ENCODE assay signal across 8 cellular contexts in genomic region chr16:1825864-1826690, GRCh38. TPM values are rescaled to one million over a fixed set of nuclear protein-coding genes. Genes with fewer than 3 reads are reported as not detected.
A peak's percentile ranks its signal among the peaks of the same experiment; 100 is the strongest.
DNase-seq lines count a peak whose midpoint lies in the region; ATAC-seq and TF ChIP-seq lines count a peak whose summit lies in the region.

No MANE protein-coding gene starts in this region.

- TF ChIP-seq RAD21 in HCT116 (IDR thresholded peaks at IDR 0.05; ENCODE audit: low read depth): no peak

- ATAC-seq in HCT116 (peak; percentile 74), mucosa of descending colon (peak; percentile 55)
- ATAC-seq in effector memory CD8-positive, alpha-beta T cell (replicated peaks): peak; percentile 75

- RAD21 ChIA-PET in HCT116 (lab: Charles Lee; ENCODE audit: low non-redundant PET in 1 of 2, low total read pairs in 2 of 2, uncharacterized antibody in 2 of 2, unreplicated experiment in 2 of 2): no interaction called here

- POLR2A ChIA-PET in HCT116 (lab: Charles Lee): interaction anchor here (1.1 to 1.6 kb wide), 2 partner anchors 44 to 139 kb away, joined by 3 to 6 read pairs; partner anchors contain the start of genes NUBP2, RPS2 and SPSB3

- CTCF ChIA-PET in HCT116 (lab: Charles Lee): interaction anchor here (1.2 to 1.7 kb wide), 2 partner anchors 13 to 53 kb away, joined by 3 to 4 read pairs; partner anchors contain the start of genes EME2 and MRPS34

- H3K4me3 ChIP-seq in HCT116 (replicated peaks in 1 of 2; ENCODE audit: low read depth in 1 of 2, low read length in 2 of 2): peak overlapping the region; percentile 90 to 98
- peak overlapping the region; percentile 43 for H3K4me3 ChIP-seq in MG63
- H3K4me3 ChIP-seq in mucosa of descending colon: peak overlapping the region; percentile 60

- TF ChIP-seq CTCF in HCT116 (IDR thresholded peaks at IDR 0.05 in 2 of 3, conservative IDR thresholded peaks at IDR 0.05 in 1 of 3; ENCODE audit: borderline replicate concordance in 1 of 3, insufficient read depth in 1 of 3, low read depth in 2 of 3, low read length in 2 of 3): no peak
- no peak for TF ChIP-seq CTCF in mucosa of descending colon (IDR thresholded peaks at IDR 0.05)

- intact Hi-C loops in HCT116 (cut with micrococcal nuclease) (loop anchor here (2.0 kb wide), 1 partner anchor 43 kb away; the partner anchor contains the start of genes NUBP2 and SPSB3), mucosa of descending colon (cut with DNase I, micrococcal nuclease) (no loop called here)

- H3K27ac Mint-ChIP-seq in effector memory CD8-positive, alpha-beta T cell: peak overlapping the region; percentile 88 to 92

- H3K27me3 Mint-ChIP-seq in effector memory CD8-positive, alpha-beta T cell: no peaks in the 10 kb centered on the region

- H3K9me3 Mint-ChIP-seq in effector memory CD8-positive, alpha-beta T cell: no peaks in the 10 kb centered on the region

- peaks cover 19 to 30% of the 10 kb centered on the region in 2 donors for H3K4me1 Mint-ChIP-seq in effector memory CD8-positive, alpha-beta T cell (ENCODE audit: low read depth in 2 of 2)

- peaks cover 5% of the 10 kb centered on the region; the same call in 1 of the 2 replicates for H4K20me1 ChIP-seq in HCT116 (ENCODE audit: insufficient read depth)

- TF ChIP-seq POLR2A in HCT116 (IDR thresholded peaks at IDR 0.05; ENCODE audit: borderline replicate concordance, extremely low read depth, insufficient read depth, insufficient read length): no peak

- H3K36me3 ChIP-seq in HCT116 (ENCODE audit: control insufficient read depth in 1 of 2, insufficient read depth in 2 of 2, low read length in 2 of 2) (0 out of 4 replicates have a peak, but pooled peaks cover 0 to 7% of the 10 kb centered on the region in 2 experiments), MG63 (peaks cover 25% of the 10 kb centered on the region), mucosa of descending colon (ENCODE audit: low read depth) (peaks cover 5% of the 10 kb centered on the region)

- peak overlapping the region; percentile 73 for H3K4me2 ChIP-seq in HCT116 (ENCODE audit: low read length)

- no peak overlapping the region for H2AFZ ChIP-seq in HCT116 (ENCODE audit: low read depth, low read length, poor library complexity, severe bottlenecking)

- H3K27me3 ChIP-seq in HCT116 (ENCODE audit: insufficient read depth, low read length) (no peaks in the 10 kb centered on the region), MG63 (no peaks in the 10 kb centered on the region)

- DNase-seq in NCI-H1436 (lab: John Stamatoyannopoulos, UW) (peak; percentile 56), NCI-H1436 treated with DMSO at 0.1 percent for 48 hours (lab: John Stamatoyannopoulos, UW) (no peak), HCT116 (ENCODE audit: low read depth, low spot score) (no peak), MG63 (peak; percentile 14), mucosa of descending colon (peak; percentile 63 to 80 (median 76))
- peak; percentile 10 to 55 for DNase-seq in activated CD4-positive, alpha-beta T cell treated with anti-CD3 and anti-CD28 coated beads, Interleukin-2, amount 50 U/mL, for 24 hours (ENCODE audit: low read depth in 1 of 2, low spot score in 1 of 2)
- peak; percentile 44 to 67 (median 57) for DNase-seq in effector memory CD8-positive, alpha-beta T cell
- DNase-seq in stimulated activated CD8-positive, alpha-beta memory T cell treated with anti-CD3 and anti-CD28 coated beads, Interleukin-4, amount 100 ng/mL, for 48 hours: peak; percentile 73

- peaks cover 22% of the 10 kb centered on the region for H3K36me3 Mint-ChIP-seq in effector memory CD8-positive, alpha-beta T cell (ENCODE audit: insufficient read depth)

- H3K4me3 Mint-ChIP-seq in effector memory CD8-positive, alpha-beta T cell: peak overlapping the region; percentile 86 to 89

- H3K27ac ChIP-seq in HCT116 (ENCODE audit: low read depth, low read length): peak overlapping the region; percentile 80

- H3K9me3 ChIP-seq in HCT116 (ENCODE audit: control insufficient read depth in 1 of 2, insufficient read depth in 1 of 2, low read depth in 1 of 2, low read length in 2 of 2) (no peaks in the 10 kb centered on the region), MG63 (no peaks in the 10 kb centered on the region), mucosa of descending colon (no peaks in the 10 kb centered on the region)

- peaks cover 33% of the 10 kb centered on the region for H3K79me2 ChIP-seq in HCT116 (ENCODE audit: insufficient read depth, low read length)

- peak overlapping the region; percentile 69 for H3K9ac ChIP-seq in HCT116 (ENCODE audit: low read length)

- BruUV-seq in HCT116 (replicated peaks; lab: Mats Ljungman, UMichigan): no TSS peak

- peaks cover 14 to 17% of the 10 kb centered on the region in 2 experiments for H3K4me1 ChIP-seq in HCT116 (ENCODE audit: control insufficient read depth in 1 of 2, insufficient read depth in 2 of 2, low read length in 2 of 2)
- peaks cover 35% of the 10 kb centered on the region for H3K4me1 ChIP-seq in mucosa of descending colon (ENCODE audit: low read depth)

- H3K9me2 ChIP-seq in HCT116 (ENCODE audit: insufficient read depth): no peaks in the 10 kb centered on the region

TF ChIP-seq in HCT116, 20 proteins besides CTCF, POLR2A, EP300 and RAD21:
- TF ChIP-seq POLR2AphosphoS5 (IDR thresholded peaks at IDR 0.05; ENCODE audit: low read depth, low read length) (0 out of 2 replicates have a peak, but pooled peaks have one; percentile 3), SP1 (IDR thresholded peaks at IDR 0.05; ENCODE audit: low read depth) (no peak), ZNF274 (IDR thresholded peaks at IDR 0.05; ENCODE audit: low read depth, low read length) (no peak), ZFX (IDR thresholded peaks at IDR 0.05) (peak; percentile 87), SIN3A (IDR thresholded peaks at IDR 0.05; ENCODE audit: low read depth) (0 out of 2 replicates have a peak, but pooled peaks have one; percentile 23)
TF ChIP-seq in HCT116: peak in this region for 3.

RNA-seq across cellular contexts. Expression of gene HAGH, which starts 0.5 kb away (rescaled TPM):
- total RNA-seq in HCT116 (2021; ENCODE audit: unreplicated experiment) (39.1 TPM), mucosa of descending colon (10 to 100 TPM; 63.4 to 94.8 (median 68.0) TPM)
- polyA plus RNA-seq in HCT116 (2012): 67.6 and 75.7 TPM in 2 replicates
- 120 and 186 TPM in 2 replicates for total RNA-seq in MG63 (2014; rRNA removed; shearing (Covaris generic); ENCODE audit: low replicate concordance)

RNA-seq across cellular contexts. Expression of gene FAHD1, which starts 0.9 kb away (rescaled TPM):
- 25.8 TPM for total RNA-seq in HCT116 (2021; ENCODE audit: unreplicated experiment)
- polyA plus RNA-seq in HCT116 (2012): 22.7 and 27.1 TPM in 2 replicates
- 33.4 and 35.4 TPM in 2 replicates for total RNA-seq in MG63 (2014; rRNA removed; shearing (Covaris generic); ENCODE audit: low replicate concordance)
- total RNA-seq in mucosa of descending colon: 10 to 100 TPM; 31.4 to 59.6 (median 54.6) TPM

RNA-seq across cellular contexts. Expression of gene IGFALS, which starts 32.6 kb away (rescaled TPM):
- total RNA-seq in HCT116 (2021; ENCODE audit: unreplicated experiment) (0.10 TPM), mucosa of descending colon (1 to 10 TPM in 2 of 3 donors, under 1 TPM in 1; 0.51 to 1.9 (median 1.8) TPM)
- polyA plus RNA-seq in HCT116 (2012): 0.08 and 0.09 TPM in 2 replicates
- total RNA-seq in MG63 (2014; rRNA removed; shearing (Covaris generic); ENCODE audit: low replicate concordance): not detected in 2 replicates

RNA-seq across cellular contexts. Expression of gene NUBP2, which starts 43.3 kb away (rescaled TPM):
- 103 TPM for total RNA-seq in HCT116 (2021; ENCODE audit: unreplicated experiment)
- polyA plus RNA-seq in HCT116 (2012): 75.2 and 77.9 TPM in 2 replicates
- total RNA-seq in MG63 (2014; rRNA removed; shearing (Covaris generic); ENCODE audit: low replicate concordance): 156 and 163 TPM in 2 replicates
- total RNA-seq in mucosa of descending colon: 10 to 100 TPM; 32.1 to 43.1 (median 39.3) TPM

RNA-seq across cellular contexts. Expression of gene SPSB3, which starts 43.7 kb away (rescaled TPM):
- 31.6 TPM for total RNA-seq in HCT116 (2021; ENCODE audit: unreplicated experiment)
- 43.9 and 51.6 TPM in 2 replicates for polyA plus RNA-seq in HCT116 (2012)
- total RNA-seq in MG63 (2014; rRNA removed; shearing (Covaris generic); ENCODE audit: low replicate concordance): 34.3 and 40.3 TPM in 2 replicates
- 10 to 100 TPM; 39.7 to 56.5 (median 52.2) TPM for total RNA-seq in mucosa of descending colon

Comparison
In these comparisons a context has a peak if more than half of its experiments do, and no peak if none do; other contexts are left out.
1. DNase-seq: peak in NCI-H1436 (single experiment), MG63 (single experiment), activated CD4-positive, alpha-beta T cell treated with anti-CD3 and anti-CD28 coated beads, Interleukin-2, amount 50 U/mL, for 24 hours (2 of 2), effector memory CD8-positive, alpha-beta T cell (3 of 3), mucosa of descending colon (3 of 3) and stimulated activated CD8-positive, alpha-beta memory T cell treated with anti-CD3 and anti-CD28 coated beads, Interleukin-4, amount 100 ng/mL, for 48 hours (single experiment); none in NCI-H1436 treated with DMSO at 0.1 percent for 48 hours (single experiment) and HCT116 (single experiment).
2. H3K4me3 ChIP-seq: peak in every context shown above with its lines; median percentile 94 in HCT116; 60 in mucosa of descending colon; 43 in MG63.
3. Peak in every context shown above with its lines, with median percentiles within 50 percentile points of each other: ATAC-seq.